ENCODE assay signal across 11 cellular contexts in the genomic region with DNA sequence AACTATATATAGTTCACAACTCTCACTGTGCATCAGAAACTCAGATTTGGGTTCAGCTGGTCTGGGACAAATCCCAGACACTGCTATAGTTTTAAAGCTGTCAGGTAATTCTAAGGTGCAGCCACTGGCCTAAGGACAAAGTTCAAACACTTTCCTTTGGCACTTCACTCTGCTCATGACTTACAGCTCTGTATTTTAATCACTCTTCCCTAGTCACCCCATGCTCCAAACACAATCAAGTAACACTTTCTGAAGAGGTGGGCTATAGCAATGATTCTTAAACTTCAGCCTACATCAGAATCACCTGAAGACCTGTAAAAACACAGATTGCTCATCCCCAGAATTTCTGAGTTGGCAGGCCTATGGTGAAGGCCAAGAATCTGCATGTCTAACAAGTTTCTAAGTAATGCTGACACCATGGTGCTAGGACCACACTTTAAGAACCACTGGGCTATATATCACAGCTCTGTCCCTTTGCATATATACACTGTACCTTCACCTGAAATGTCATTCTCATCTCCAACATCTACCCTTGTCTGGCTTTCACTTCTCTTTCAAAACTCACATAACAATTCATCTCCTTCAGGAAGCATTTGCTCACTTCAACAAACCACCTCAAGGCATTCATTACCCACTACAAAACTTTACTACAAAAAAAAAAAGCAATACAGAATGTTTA. TPM values are rescaled to one million over a fixed set of nuclear protein-coding genes. Genes with fewer than 3 reads are reported as not detected.
DNase-seq lines count a peak whose midpoint lies in the region; ATAC-seq and TF ChIP-seq lines count a peak whose summit lies in the region.
"Had no signal": no experiment of that assay in that cellular context is flagged by ENCODE, and none has a peak within 500 bp of the region (broad histone marks: within the 10 kb centered on the region; RNA-seq: fewer than 3 reads in every experiment).

No MANE protein-coding gene starts in this region.

- no peak overlapping the region for H3K9ac ChIP-seq in mucosa of rectum (ENCODE audit: low read depth in 1 of 2, low read length in 2 of 2)

- TF ChIP-seq POLR2A in esophagus squamous epithelium (IDR thresholded peaks at IDR 0.05), result no peak

- in situ Hi-C loops in HAP-1 (cut with MboI; ENCODE audit: low sequenced_read_pairs), result no loop called here

- no peak for TF ChIP-seq CTCF in esophagus squamous epithelium (IDR thresholded peaks at IDR 0.05)

- peak overlapping the region; percentile 65 to 68 for H3K27ac ChIP-seq in mucosa of rectum (ENCODE audit: low read depth in 2 of 2, low read length in 2 of 2)
- H3K27ac ChIP-seq in esophagus squamous epithelium, result no peak overlapping the region
- H3K27ac ChIP-seq: left ventricle myocardium inferior had no signal

- H3K9me3 ChIP-seq in mucosa of rectum (ENCODE audit: control insufficient read depth in 2 of 2, low read length in 2 of 2) (no peaks in the 10 kb centered on the region), HAP-1 (no peaks in the 10 kb centered on the region), esophagus squamous epithelium (no peaks in the 10 kb centered on the region)
- H3K9me3 ChIP-seq: left ventricle myocardium inferior had no signal

- H3K36me3 ChIP-seq in mucosa of rectum (ENCODE audit: control insufficient read depth in 2 of 2, insufficient read depth in 2 of 2, low read length in 2 of 2) (no peaks in the 10 kb centered on the region), HAP-1 (replicated peaks) (no peaks in the 10 kb centered on the region), esophagus squamous epithelium (peaks cover 0 to 5% (median 0%) of the 10 kb centered on the region in 3 donors)
- H3K36me3 ChIP-seq: left ventricle myocardium inferior had no signal

- H3K4me1 ChIP-seq in mucosa of rectum (ENCODE audit: control insufficient read depth in 2 of 2, insufficient read depth in 2 of 2, low read length in 2 of 2), result peaks cover 14 to 20% of the 10 kb centered on the region in 2 donors
- peaks cover 30% of the 10 kb centered on the region for H3K4me1 ChIP-seq in HAP-1
- H3K4me1 ChIP-seq in esophagus squamous epithelium, result peaks cover 3 to 83% (median 28%) of the 10 kb centered on the region in 3 donors

- ATAC-seq in GM18511 (IDR thresholded peaks at IDR 0.05; ENCODE audit: unreplicated experiment) (peak; percentile 48), GM21515 (IDR thresholded peaks at IDR 0.05; ENCODE audit: unreplicated experiment) (peak; percentile 67), HG03469 (IDR thresholded peaks at IDR 0.05; ENCODE audit: unreplicated experiment) (peak; percentile 69)

- H3K27me3 ChIP-seq in mucosa of rectum (ENCODE audit: control insufficient read depth in 2 of 2, insufficient read depth in 2 of 2, low read length in 2 of 2) (no peaks in the 10 kb centered on the region), HAP-1 (ENCODE audit: low read depth) (no peaks in the 10 kb centered on the region), esophagus squamous epithelium (no peaks in the 10 kb centered on the region)

- H3K4me3 ChIP-seq in mucosa of rectum (ENCODE audit: low read length in 2 of 2) (peak overlapping the region; percentile 14 to 55), HAP-1 (no peak overlapping the region), esophagus squamous epithelium (no peak overlapping the region)
- H3K4me3 ChIP-seq: left ventricle myocardium inferior had no signal

- intact Hi-C loops in esophagus squamous epithelium (cut with DNase I), result no loop called here

- no peak for DNase-seq in HAP-1 (ENCODE audit: low spot score in 2 of 2)
- no peak for DNase-seq in COLO829 (ENCODE audit: low spot score)
- DNase-seq in GM19240 (ENCODE audit: insufficient read length, low spot score), result no peak
- no peak for DNase-seq in esophagus squamous epithelium (lab: John Stamatoyannopoulos, UW)
- DNase-seq: activated CD4-positive, alpha-beta T cell treated with anti-CD3 and anti-CD28 coated beads, Interleukin-2, amount 10 ng/mL, durations not matched to agents 24 days and 14 days; left ventricle myocardium inferior; NCI-H1930 had no signal

RNA-seq across cellular contexts. Expression of gene STAG1, which starts 21.4 kb away (rescaled TPM):
- total RNA-seq in esophagus squamous epithelium, result 10 to 100 TPM; 10.9 to 42.9 (median 24.9) TPM

Comparison
In these comparisons a context has a peak if more than half of its experiments do, and no peak if none do; other contexts are left out.
1. H3K27ac ChIP-seq: peak in mucosa of rectum (2 of 2); none in esophagus squamous epithelium (0 of 4).
2. H3K4me3 ChIP-seq: peak in mucosa of rectum (2 of 2); none in HAP-1 (single experiment) and esophagus squamous epithelium (0 of 4).
3. Peak in every context shown above with its lines, with median percentiles within 50 percentile points of each other: ATAC-seq.